ENCODE assay signal across 4 cellular contexts in genomic region chr5:179641745-179642144, GRCh38. TPM values are rescaled to one million over a fixed set of nuclear protein-coding genes. Genes with fewer than 3 reads are reported as not detected.
"Had no signal": no experiment of that assay in that cellular context is flagged by ENCODE, and none has a peak within 500 bp of the region (broad histone marks: within the 10 kb centered on the region; RNA-seq: fewer than 3 reads in every experiment).

No MANE protein-coding gene starts in this region.

RNA-seq across cellular contexts. Expression of gene CBY3, which starts 39.1 kb away (rescaled TPM):
- total RNA-seq: LHCN-M2, M059J, MCF 10A, NCI-H460 had no signal
